In genomic region chr2:11102956-11103860, GRCh38 we compare ENCODE assay signal across 18 cellular contexts. TPM values are rescaled to one million over a fixed set of nuclear protein-coding genes. Genes with fewer than 3 reads are reported as not detected.
DNase-seq lines count a peak whose midpoint lies in the region; ATAC-seq and TF ChIP-seq lines count a peak whose summit lies in the region.
"Had no signal": no experiment of that assay in that cellular context is flagged by ENCODE, and none has a peak within 500 bp of the region (broad histone marks: within the 10 kb centered on the region; RNA-seq: fewer than 3 reads in every experiment).

No MANE protein-coding gene starts in this region.

- no peak overlapping the region for H3K27ac Mint-ChIP-seq in activated T-cell treated with anti-CD3 and anti-CD28 coated beads, Interleukin-2, amount 50 U/mL, for 24 hours
- H3K27ac Mint-ChIP-seq in stimulated activated memory B cell treated with anti-CD40 and anti-IgM and Interleukin-4, amounts not matched to agents 10 μg/mL and 1 μg/mL and 100 μg/mL, for 72 hours, result no peak overlapping the region
- H3K27ac Mint-ChIP-seq: activated B cell treated with CpG ODN at 0.5 μM for 24 hours; activated naive CD8-positive, alpha-beta T cell treated with anti-CD3 and anti-CD28 coated beads, Interleukin-2, amount 50 U/mL, for 24 hours had no signal

- in situ Hi-C loops in brain microvascular endothelial cell (cut with HindIII; ENCODE audit: low pct_ligation_motif_present, low sequenced_read_pairs), result no loop called here

- no peaks in the 10 kb centered on the region for H3K36me3 Mint-ChIP-seq in activated T-cell treated with anti-CD3 and anti-CD28 coated beads, Interleukin-2, amount 50 U/mL, for 4 hours (ENCODE audit: insufficient read depth)
- H3K36me3 Mint-ChIP-seq in activated T-cell treated with anti-CD3 and anti-CD28 coated beads, Interleukin-2, amount 50 U/mL, for 24 hours (ENCODE audit: low read depth), result no peaks in the 10 kb centered on the region
- H3K36me3 Mint-ChIP-seq in stimulated activated memory B cell treated with anti-CD40 and anti-IgM and Interleukin-4, amounts not matched to agents 10 μg/mL and 1 μg/mL and 100 μg/mL, for 72 hours, result no peaks in the 10 kb centered on the region

- no peak for DNase-seq in activated T-cell treated with anti-CD3 and anti-CD28 coated beads, Interleukin-2, amount 50 U/mL, for 4 hours
- no peak for DNase-seq in activated T-cell treated with anti-CD3 and anti-CD28 coated beads, Interleukin-2, amount 50 U/mL, for 24 hours
- DNase-seq in NCI-H1436 (lab: John Stamatoyannopoulos, UW) (peak; percentile 47), caudate nucleus (lab: John Stamatoyannopoulos, UW) (peak in 1 of 61 donors; percentile 25), brain microvascular endothelial cell (no peak), putamen (ENCODE audit: low spot score) (no peak)
- DNase-seq: activated B cell treated with CpG ODN at 0.5 μM for 24 hours; activated naive CD8-positive, alpha-beta T cell treated with anti-CD3 and anti-CD28 coated beads, Interleukin-2, amount 50 U/mL, for 24 hours; effector CD8-positive, alpha-beta T cell; midbrain; NCI-H2029 treated with DMSO at 0.1 percent for 48 hours; Right ventricle myocardium superior; substantia nigra had no signal

- no peaks in the 10 kb centered on the region for H3K36me3 ChIP-seq in brain microvascular endothelial cell (replicated peaks)
- H3K36me3 ChIP-seq: HAP-1 had no signal

- no peak overlapping the region for H3K4me3 ChIP-seq in brain microvascular endothelial cell (ENCODE audit: low read depth, low read length)
- H3K4me3 ChIP-seq: HAP-1, hepatocyte had no signal

- peak; percentile 20 to 27 for ATAC-seq in activated T-cell treated with anti-CD3 and anti-CD28 coated beads, Interleukin-2, amount 50 U/mL, for 4 hours
- ATAC-seq in stimulated activated memory B cell treated with anti-CD40 and anti-IgM and Interleukin-4, amounts not matched to agents 10 μg/mL and 1 μg/mL and 100 μg/mL, for 72 hours, result peak; percentile 25
- no peak for ATAC-seq in GM18519 (IDR thresholded peaks at IDR 0.05; ENCODE audit: low FRiP score, unreplicated experiment)
- ATAC-seq: activated naive CD8-positive, alpha-beta T cell treated with anti-CD3 and anti-CD28 coated beads, Interleukin-2, amount 50 U/mL, for 24 hours had no signal

- no peak for TF ChIP-seq CTCF in brain microvascular endothelial cell (IDR thresholded peaks at IDR 0.05; ENCODE audit: low read depth, low read length, missing control alignments)

- H3K27me3 ChIP-seq in brain microvascular endothelial cell (replicated peaks), result no peaks in the 10 kb centered on the region
- H3K27me3 ChIP-seq: hepatocyte had no signal

- H3K4me1 Mint-ChIP-seq in activated T-cell treated with anti-CD3 and anti-CD28 coated beads, Interleukin-2, amount 50 U/mL, for 4 hours (ENCODE audit: low read depth), result peaks cover 34% of the 10 kb centered on the region
- H3K4me1 Mint-ChIP-seq in activated T-cell treated with anti-CD3 and anti-CD28 coated beads, Interleukin-2, amount 50 U/mL, for 24 hours (ENCODE audit: low read depth), result peaks cover 27% of the 10 kb centered on the region
- no peaks in the 10 kb centered on the region for H3K4me1 Mint-ChIP-seq in stimulated activated memory B cell treated with anti-CD40 and anti-IgM and Interleukin-4, amounts not matched to agents 10 μg/mL and 1 μg/mL and 100 μg/mL, for 72 hours
- H3K4me1 Mint-ChIP-seq: activated B cell treated with CpG ODN at 0.5 μM for 24 hours had no signal

- no peaks in the 10 kb centered on the region for H3K9me3 Mint-ChIP-seq in activated T-cell treated with anti-CD3 and anti-CD28 coated beads, Interleukin-2, amount 50 U/mL, for 4 hours
- no peaks in the 10 kb centered on the region for H3K9me3 Mint-ChIP-seq in activated T-cell treated with anti-CD3 and anti-CD28 coated beads, Interleukin-2, amount 50 U/mL, for 24 hours
- no peaks in the 10 kb centered on the region for H3K9me3 Mint-ChIP-seq in stimulated activated memory B cell treated with anti-CD40 and anti-IgM and Interleukin-4, amounts not matched to agents 10 μg/mL and 1 μg/mL and 100 μg/mL, for 72 hours
- H3K9me3 Mint-ChIP-seq: activated B cell treated with CpG ODN at 0.5 μM for 24 hours; activated naive CD8-positive, alpha-beta T cell treated with anti-CD3 and anti-CD28 coated beads, Interleukin-2, amount 50 U/mL, for 24 hours; T-helper 1 cell treated with Interleukin-12 subunit alpha and Interleukin-12 subunit beta and Interleukin-4 antibody, amounts not matched to agents 30 μg/mL and 1 μg/mL, for 36 hours had no signal

- H3K27me3 Mint-ChIP-seq in activated T-cell treated with anti-CD3 and anti-CD28 coated beads, Interleukin-2, amount 50 U/mL, for 4 hours (ENCODE audit: low read depth), result no peaks in the 10 kb centered on the region
- peaks cover 7% of the 10 kb centered on the region for H3K27me3 Mint-ChIP-seq in activated T-cell treated with anti-CD3 and anti-CD28 coated beads, Interleukin-2, amount 50 U/mL, for 24 hours
- H3K27me3 Mint-ChIP-seq in stimulated activated memory B cell treated with anti-CD40 and anti-IgM and Interleukin-4, amounts not matched to agents 10 μg/mL and 1 μg/mL and 100 μg/mL, for 72 hours, result peaks cover 51% of the 10 kb centered on the region
- H3K27me3 Mint-ChIP-seq: activated naive CD8-positive, alpha-beta T cell treated with anti-CD3 and anti-CD28 coated beads, Interleukin-2, amount 50 U/mL, for 24 hours had no signal

- peak overlapping the region; percentile 52 for H3K27ac ChIP-seq in caudate nucleus (ENCODE audit: low read depth, low read length)
- H3K27ac ChIP-seq in brain microvascular endothelial cell, result no peak overlapping the region
- H3K27ac ChIP-seq: hepatocyte had no signal

- no peak overlapping the region for H3K4me3 Mint-ChIP-seq in activated T-cell treated with anti-CD3 and anti-CD28 coated beads, Interleukin-2, amount 50 U/mL, for 4 hours
- no peak overlapping the region for H3K4me3 Mint-ChIP-seq in activated T-cell treated with anti-CD3 and anti-CD28 coated beads, Interleukin-2, amount 50 U/mL, for 24 hours
- no peak overlapping the region for H3K4me3 Mint-ChIP-seq in stimulated activated memory B cell treated with anti-CD40 and anti-IgM and Interleukin-4, amounts not matched to agents 10 μg/mL and 1 μg/mL and 100 μg/mL, for 72 hours
- H3K4me3 Mint-ChIP-seq: activated B cell treated with CpG ODN at 0.5 μM for 24 hours; activated naive CD8-positive, alpha-beta T cell treated with anti-CD3 and anti-CD28 coated beads, Interleukin-2, amount 50 U/mL, for 24 hours; T-helper 1 cell treated with Interleukin-12 subunit alpha and Interleukin-12 subunit beta and Interleukin-4 antibody, amounts not matched to agents 30 μg/mL and 1 μg/mL, for 36 hours had no signal

RNA-seq across cellular contexts. Expression of gene SLC66A3, which starts 52.1 kb away (rescaled TPM):
- total RNA-seq in activated T-cell treated with anti-CD3 and anti-CD28 coated beads, Interleukin-2, amount 50 U/mL, for 4 hours, result 1 to 10 TPM; 5.3 to 6.9 (median 6.7) TPM
